In the genomic region with DNA sequence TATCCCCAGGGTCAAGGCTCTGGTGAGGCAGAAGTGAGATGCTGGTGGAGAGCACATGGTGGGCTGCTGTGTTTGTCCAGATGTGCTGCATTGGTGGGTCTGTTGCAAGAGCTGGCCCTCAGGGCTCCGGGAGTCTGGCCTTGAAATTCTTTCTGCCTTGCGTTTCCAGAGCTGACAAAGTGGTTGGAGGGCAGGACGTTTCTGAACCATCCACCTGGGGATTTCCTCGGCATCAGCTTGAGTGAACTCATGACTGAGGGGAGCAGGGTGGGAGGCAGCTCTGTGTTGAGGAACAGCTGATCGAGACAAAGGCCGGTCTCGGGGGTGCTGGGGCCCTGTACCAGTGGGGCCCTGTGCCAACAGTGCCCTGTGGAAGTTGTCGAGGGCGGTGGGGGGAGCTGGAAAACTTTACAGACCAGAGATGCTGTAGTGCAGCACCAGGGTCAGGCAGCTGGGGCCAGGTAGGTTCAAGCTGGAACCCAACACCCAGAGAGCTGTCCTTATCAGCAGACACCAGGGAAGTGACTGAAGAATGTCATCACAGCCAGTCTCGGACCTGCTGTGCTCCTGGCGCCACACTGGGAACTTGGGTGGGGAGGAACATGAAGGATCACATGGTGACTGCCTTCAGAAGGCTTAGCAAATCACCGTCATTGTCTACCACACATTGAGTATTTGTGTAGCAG, we compare ENCODE assay signal across 12 cellular contexts. TPM values are rescaled to one million over a fixed set of nuclear protein-coding genes. Genes with fewer than 3 reads are reported as not detected.
A peak's percentile ranks its signal among the peaks of the same experiment; 100 is the strongest.
DNase-seq lines count a peak whose midpoint lies in the region; ATAC-seq and TF ChIP-seq lines count a peak whose summit lies in the region.
"Had no signal": no experiment of that assay in that cellular context is flagged by ENCODE, and none has a peak within 500 bp of the region (broad histone marks: within the 10 kb centered on the region; RNA-seq: fewer than 3 reads in every experiment).

No MANE protein-coding gene starts in this region.

- H3K4me1 ChIP-seq in esophagus muscularis mucosa, result peaks cover 15 to 61% (median 52%) of the 10 kb centered on the region in 4 donors

- peak overlapping the region in 2 of 4 donors; percentile 16 to 24 for H3K4me3 ChIP-seq in esophagus muscularis mucosa

- no peaks in the 10 kb centered on the region for H3K36me3 ChIP-seq in esophagus muscularis mucosa

- POLR2A ChIA-PET in HEK293T (lab: Yijun Ruan, JAX), result no interaction called here

- TF ChIP-seq POLR2A in esophagus muscularis mucosa (IDR thresholded peaks at IDR 0.05; ENCODE audit: low read depth), result no peak

- TF ChIP-seq EP300 in esophagus muscularis mucosa (IDR thresholded peaks at IDR 0.05), result no peak

- no peak for TF ChIP-seq CTCF in esophagus muscularis mucosa (IDR thresholded peaks at IDR 0.05)

- DNase-seq in AG20443 (ENCODE audit: low spot score), result peak; percentile 66
- peak; percentile 84 for DNase-seq in NCI-H69 (lab: John Stamatoyannopoulos, UW)
- no peak for DNase-seq in esophagus muscularis mucosa (ENCODE audit: extremely low spot score)
- peak; percentile 48 for DNase-seq in non-pigmented ciliary epithelial cell (ENCODE audit: low read depth)
- DNase-seq in HEK293T (ENCODE audit: extremely low spot score), result no peak
- DNase-seq in DMS 273 treated with DMSO at 0.1 percent for 48 hours (lab: John Stamatoyannopoulos, UW), result no peak
- DNase-seq in foreskin melanocyte, result no peak
- DNase-seq: activated CD4-positive, alpha-beta T cell treated with anti-CD3 and anti-CD28 coated beads for 1 hour; NK-92 treated with Interleukin-12 subunit alpha and Interleukin-12 subunit beta, amount 100 ng/mL, for 24 hours; retina had no signal

- peak overlapping the region in 3 of 4 donors; percentile 5 to 42 (median 41) for H3K27ac ChIP-seq in esophagus muscularis mucosa (replicated peaks in 1 of 4)

- WGBS in esophagus muscularis mucosa, result 70% methylated on average over 9 of the region's 12 CpGs

- intact Hi-C loops in esophagus muscularis mucosa (cut with DNase I), result no loop called here

- no peak for ATAC-seq in HG03354 (IDR thresholded peaks at IDR 0.05; ENCODE audit: poor library complexity, severe bottlenecking, unreplicated experiment)
- ATAC-seq: stimulated activated memory B cell treated with anti-CD40 and anti-IgM and Interleukin-4, amounts not matched to agents 10 μg/mL and 1 μg/mL and 100 μg/mL, for 72 hours had no signal

- CTCF ChIA-PET in HEK293T (lab: Yijun Ruan, JAX), result interaction anchor here (0.5 to 1.5 kb wide), 4 partner anchors 10 to 413 kb away, joined by 3 to 7 read pairs (median 4); no protein-coding TSS in a partner anchor

- H3K9me3 ChIP-seq in esophagus muscularis mucosa, result no peaks in the 10 kb centered on the region

- H3K27me3 ChIP-seq in esophagus muscularis mucosa, result no peaks in the 10 kb centered on the region

TF ChIP-seq in HEK293T, 16 proteins besides CTCF, POLR2A, EP300 and RAD21:
- TF ChIP-seq SUZ12 (IDR thresholded peaks at IDR 0.05) (no peak), ZNF384 (IDR thresholded peaks at IDR 0.05) (no peak), FOXK2 (IDR thresholded peaks at IDR 0.05) (no peak), BHLHE40 (IDR thresholded peaks at IDR 0.05; ENCODE audit: borderline replicate concordance) (no peak), ARNT (IDR thresholded peaks at IDR 0.05) (no peak), L3MBTL2 (conservative IDR thresholded peaks at IDR 0.05) (no peak), FOXA1 (IDR thresholded peaks at IDR 0.05) (no peak)
- TF ChIP-seq, protein P1, sequence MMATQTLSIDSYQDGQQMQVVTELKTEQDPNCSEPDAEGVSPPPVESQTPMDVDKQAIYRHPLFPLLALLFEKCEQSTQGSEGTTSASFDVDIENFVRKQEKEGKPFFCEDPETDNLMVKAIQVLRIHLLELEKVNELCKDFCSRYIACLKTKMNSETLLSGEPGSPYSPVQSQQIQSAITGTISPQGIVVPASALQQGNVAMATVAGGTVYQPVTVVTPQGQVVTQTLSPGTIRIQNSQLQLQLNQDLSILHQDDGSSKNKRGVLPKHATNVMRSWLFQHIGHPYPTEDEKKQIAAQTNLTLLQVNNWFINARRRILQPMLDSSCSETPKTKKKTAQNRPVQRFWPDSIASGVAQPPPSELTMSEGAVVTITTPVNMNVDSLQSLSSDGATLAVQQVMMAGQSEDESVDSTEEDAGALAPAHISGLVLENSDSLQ (IDR thresholded peaks at IDR 0.05), result no peak

RNA-seq across cellular contexts. Expression of a gene that starts 4.9 kb away (rescaled TPM):
- 10 to 100 TPM; 19.1 to 60.6 (median 47.1) TPM for total RNA-seq in esophagus muscularis mucosa

Comparison
In these comparisons a context has a peak if more than half of its experiments do, and no peak if none do; other contexts are left out.
1. DNase-seq: peak in AG20443 (single experiment), NCI-H69 (single experiment) and non-pigmented ciliary epithelial cell (single experiment); none in esophagus muscularis mucosa (single experiment), HEK293T (single experiment), DMS 273 treated with DMSO at 0.1 percent for 48 hours (single experiment) and foreskin melanocyte (single experiment).